15 cellular contexts compared by ENCODE assay signal in the genomic region with DNA sequence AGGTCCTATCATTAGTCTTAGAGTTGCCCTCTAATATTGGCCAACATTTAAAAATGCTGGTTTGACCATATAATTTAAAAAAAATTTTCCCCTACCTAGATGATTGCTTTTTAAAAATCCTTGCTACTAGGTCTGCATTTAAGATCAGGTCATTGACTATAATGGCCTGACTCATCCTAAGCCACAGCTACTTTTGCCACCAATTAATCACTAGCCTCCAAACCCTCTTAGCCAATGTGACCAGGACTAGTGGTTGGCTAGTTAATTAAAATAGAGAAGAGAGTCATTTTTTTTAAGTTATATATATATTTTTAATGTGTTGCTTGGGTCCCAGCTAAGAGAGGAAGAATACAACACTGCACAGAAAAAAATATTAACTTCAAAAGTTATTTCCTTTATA.
"Had no signal": no experiment of that assay in that cellular context is flagged by ENCODE, and none has a peak within 500 bp of the region (broad histone marks: within the 10 kb centered on the region; RNA-seq: fewer than 3 reads in every experiment).

No MANE protein-coding gene starts in this region.

- DNase-seq: activated B cell treated with CpG ODN at 0.5 μM for 24 hours; activated CD4-positive, alpha-beta T cell treated with anti-CD3 and anti-CD28 coated beads, Interleukin-2, amount 10 ng/mL, durations not matched to agents 7 days and 5 days; activated CD8-positive, alpha-beta memory T cell treated with anti-CD3 and anti-CD28 coated beads for 24 hours; activated naive CD4-positive, alpha-beta T cell treated with Interleukin-2 at 50 U/mL for 16 hours; dermis blood vessel endothelial cell; endodermal cell; head of caudate nucleus; nephron progenitor cell; psoas muscle; sigmoid colon; stimulated activated CD4-positive, alpha-beta T cell treated with anti-CD3 and anti-CD28 coated beads, Interleukin-12 subunit alpha, Interleukin-12 subunit beta, amount 100 ng/mL, for 4 hours; stimulated activated naive CD4-positive, alpha-beta T cell had no signal

- H3K4me3 ChIP-seq: psoas muscle, sigmoid colon had no signal

- H3K4me1 Mint-ChIP-seq: activated B cell treated with CpG ODN at 0.5 μM for 24 hours; activated CD4-positive, alpha-beta T cell treated with anti-CD3 and anti-CD28 coated beads, Interleukin-2, amount 10 ng/mL, durations not matched to agents 7 days and 5 days; brain; endodermal cell; memory B cell; nephron progenitor cell had no signal

- H3K27ac Mint-ChIP-seq: activated B cell treated with CpG ODN at 0.5 μM for 24 hours; activated CD4-positive, alpha-beta T cell treated with anti-CD3 and anti-CD28 coated beads, Interleukin-2, amount 10 ng/mL, durations not matched to agents 7 days and 5 days; brain; endodermal cell; memory B cell; nephron progenitor cell; type B pancreatic cell had no signal

- H3K27me3 Mint-ChIP-seq: activated B cell treated with CpG ODN at 0.5 μM for 24 hours; activated CD4-positive, alpha-beta T cell treated with anti-CD3 and anti-CD28 coated beads, Interleukin-2, amount 10 ng/mL, durations not matched to agents 7 days and 5 days; brain; memory B cell; type B pancreatic cell had no signal

- H3K4me3 Mint-ChIP-seq: activated B cell treated with CpG ODN at 0.5 μM for 24 hours; activated CD4-positive, alpha-beta T cell treated with anti-CD3 and anti-CD28 coated beads, Interleukin-2, amount 10 ng/mL, durations not matched to agents 7 days and 5 days; brain; endodermal cell; memory B cell; nephron progenitor cell; type B pancreatic cell had no signal

- H3K9me3 Mint-ChIP-seq: activated B cell treated with CpG ODN at 0.5 μM for 24 hours; activated CD4-positive, alpha-beta T cell treated with anti-CD3 and anti-CD28 coated beads, Interleukin-2, amount 10 ng/mL, durations not matched to agents 7 days and 5 days; brain; endodermal cell; memory B cell; nephron progenitor cell; type B pancreatic cell had no signal
